Comparison of ENCODE assay signal across 29 cellular contexts in the genomic region with DNA sequence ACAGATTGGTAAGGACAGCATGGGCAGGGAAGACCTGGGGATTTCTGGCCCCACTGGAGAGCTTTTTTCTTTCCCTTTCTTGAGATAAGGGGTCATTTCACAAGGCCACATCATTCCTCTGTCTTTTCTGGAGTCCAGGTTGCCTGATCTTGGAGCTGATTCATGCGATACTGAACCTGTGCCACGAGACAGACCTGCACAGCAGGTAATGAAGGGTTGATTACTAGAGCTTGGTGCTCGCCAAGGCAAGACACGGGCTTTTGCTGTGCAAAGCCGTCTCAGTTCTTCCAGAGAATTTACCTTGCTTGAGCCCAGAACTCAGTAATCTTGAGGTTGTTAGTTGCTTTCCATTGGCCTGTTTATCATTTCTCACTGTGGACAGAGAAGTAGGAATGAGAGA.
"Had no signal": no experiment of that assay in that cellular context is flagged by ENCODE, and none has a peak within 500 bp of the region (broad histone marks: within the 10 kb centered on the region; RNA-seq: fewer than 3 reads in every experiment).

No MANE protein-coding gene starts in this region.

- H3K27ac Mint-ChIP-seq: activated CD4-positive, alpha-beta memory T cell treated with anti-CD3 and anti-CD28 coated beads for 36 hours; activated CD4-positive, alpha-beta T cell treated with anti-CD3 and anti-CD28 coated beads, Interleukin-2, amount 10 ng/mL, durations not matched to agents 24 days and 14 days; activated naive CD8-positive, alpha-beta T cell treated with anti-CD3 and anti-CD28 coated beads, Interleukin-2, amount 10 ng/mL, durations not matched to agents 7 days and 5 days; activated T-cell treated with anti-CD3 and anti-CD28 coated beads, Interleukin-2, amount 50 U/mL, for 24 hours; natural killer cell; T-helper 17 cell had no signal

- DNase-seq: activated CD4-positive, alpha-beta memory T cell treated with anti-CD3 and anti-CD28 coated beads for 36 hours; activated CD4-positive, alpha-beta T cell treated with anti-CD3 and anti-CD28 coated beads, Interleukin-2, amount 10 ng/mL, durations not matched to agents 24 days and 14 days; activated CD8-positive, alpha-beta memory T cell treated with anti-CD3 and anti-CD28 coated beads, Interleukin-2, amount 50 U/mL, for 48 hours; activated naive CD4-positive, alpha-beta T cell treated with Interleukin-2 at 50 U/mL for 16 hours; activated naive CD8-positive, alpha-beta T cell treated with anti-CD3 and anti-CD28 coated beads, Interleukin-2, amount 10 ng/mL, durations not matched to agents 7 days and 5 days; activated T-cell treated with anti-CD3 and anti-CD28 coated beads, Interleukin-2, amount 50 U/mL, for 24 hours; effector memory CD4-positive, alpha-beta T cell; left lung; lower lobe of right lung; mesendoderm; natural killer cell; posterior cingulate gyrus; right cardiac atrium; stimulated activated CD4-positive, alpha-beta T cell treated with anti-CD3 and anti-CD28 coated beads, Interleukin-15, amount 100 ng/mL, for 24 hours; stimulated activated CD4-positive, alpha-beta T cell treated with anti-CD3 and anti-CD28 coated beads, Interleukin-2, amount 100 ng/mL, for 24 hours; stimulated activated naive B cell treated with anti-CD40 and anti-IgM and Interleukin-4, amounts not matched to agents 10 μg/mL and 1 μg/mL and 100 μg/mL, for 72 hours; stomach; T-helper 17 cell; T1000; thyroid gland; upper lobe of left lung; WERI-Rb-1 had no signal

- H3K4me3 Mint-ChIP-seq: activated CD4-positive, alpha-beta memory T cell treated with anti-CD3 and anti-CD28 coated beads for 36 hours; activated CD4-positive, alpha-beta T cell treated with anti-CD3 and anti-CD28 coated beads, Interleukin-2, amount 10 ng/mL, durations not matched to agents 24 days and 14 days; activated naive CD8-positive, alpha-beta T cell treated with anti-CD3 and anti-CD28 coated beads, Interleukin-2, amount 10 ng/mL, durations not matched to agents 7 days and 5 days; activated T-cell treated with anti-CD3 and anti-CD28 coated beads, Interleukin-2, amount 50 U/mL, for 24 hours; brain; natural killer cell; stimulated activated naive B cell treated with anti-CD40 and anti-IgM and Interleukin-4, amounts not matched to agents 10 μg/mL and 1 μg/mL and 100 μg/mL, for 72 hours; T-helper 17 cell had no signal

- H3K27me3 ChIP-seq: ascending aorta, left lung, stomach, thyroid gland, upper lobe of left lung, vagina had no signal

- FAIRE-seq: colon, frontal cortex, islet of Langerhans had no signal

- H3K27ac ChIP-seq: left lung, lower lobe of right lung, thyroid gland, upper lobe of left lung, vagina, WERI-Rb-1 had no signal

- H3K9me3 Mint-ChIP-seq: activated CD4-positive, alpha-beta memory T cell treated with anti-CD3 and anti-CD28 coated beads for 36 hours; activated CD4-positive, alpha-beta T cell treated with anti-CD3 and anti-CD28 coated beads, Interleukin-2, amount 10 ng/mL, durations not matched to agents 24 days and 14 days; activated naive CD8-positive, alpha-beta T cell treated with anti-CD3 and anti-CD28 coated beads, Interleukin-2, amount 10 ng/mL, durations not matched to agents 7 days and 5 days; activated T-cell treated with anti-CD3 and anti-CD28 coated beads, Interleukin-2, amount 50 U/mL, for 24 hours; brain; natural killer cell; stimulated activated naive B cell treated with anti-CD40 and anti-IgM and Interleukin-4, amounts not matched to agents 10 μg/mL and 1 μg/mL and 100 μg/mL, for 72 hours had no signal

- ATAC-seq: activated CD4-positive, CD25-positive, alpha-beta regulatory T cell treated with anti-CD3 and anti-CD28 coated beads, Interleukin-2, amount 50 U/mL, for 24 hours; left lung; lower lobe of right lung; natural killer cell; right cardiac atrium; stimulated activated naive B cell treated with anti-CD40 and anti-IgM and Interleukin-4, amounts not matched to agents 10 μg/mL and 1 μg/mL and 100 μg/mL, for 72 hours; T-helper 17 cell had no signal

- H3K4me1 Mint-ChIP-seq: activated CD4-positive, alpha-beta T cell treated with anti-CD3 and anti-CD28 coated beads, Interleukin-2, amount 10 ng/mL, durations not matched to agents 24 days and 14 days; activated naive CD8-positive, alpha-beta T cell treated with anti-CD3 and anti-CD28 coated beads, Interleukin-2, amount 10 ng/mL, durations not matched to agents 7 days and 5 days; natural killer cell; stimulated activated naive B cell treated with anti-CD40 and anti-IgM and Interleukin-4, amounts not matched to agents 10 μg/mL and 1 μg/mL and 100 μg/mL, for 72 hours; T-helper 17 cell had no signal

- H3K4me1 ChIP-seq: left lung, lower lobe of right lung, thyroid gland, upper lobe of left lung had no signal

- H3K27me3 Mint-ChIP-seq: activated CD4-positive, alpha-beta memory T cell treated with anti-CD3 and anti-CD28 coated beads for 36 hours; activated CD4-positive, alpha-beta T cell treated with anti-CD3 and anti-CD28 coated beads, Interleukin-2, amount 10 ng/mL, durations not matched to agents 24 days and 14 days; activated naive CD8-positive, alpha-beta T cell treated with anti-CD3 and anti-CD28 coated beads, Interleukin-2, amount 10 ng/mL, durations not matched to agents 7 days and 5 days; activated T-cell treated with anti-CD3 and anti-CD28 coated beads, Interleukin-2, amount 50 U/mL, for 24 hours; brain; stimulated activated naive B cell treated with anti-CD40 and anti-IgM and Interleukin-4, amounts not matched to agents 10 μg/mL and 1 μg/mL and 100 μg/mL, for 72 hours; T-helper 17 cell had no signal

- H3K4me3 ChIP-seq: left lung, lower lobe of right lung, stomach, thyroid gland, upper lobe of left lung, vagina had no signal

- H3K9me3 ChIP-seq: ascending aorta, left lung, lower lobe of right lung, stomach, thyroid gland, upper lobe of left lung, vagina had no signal
